ENCODE assay signal across 1 cellular context in the genomic region with DNA sequence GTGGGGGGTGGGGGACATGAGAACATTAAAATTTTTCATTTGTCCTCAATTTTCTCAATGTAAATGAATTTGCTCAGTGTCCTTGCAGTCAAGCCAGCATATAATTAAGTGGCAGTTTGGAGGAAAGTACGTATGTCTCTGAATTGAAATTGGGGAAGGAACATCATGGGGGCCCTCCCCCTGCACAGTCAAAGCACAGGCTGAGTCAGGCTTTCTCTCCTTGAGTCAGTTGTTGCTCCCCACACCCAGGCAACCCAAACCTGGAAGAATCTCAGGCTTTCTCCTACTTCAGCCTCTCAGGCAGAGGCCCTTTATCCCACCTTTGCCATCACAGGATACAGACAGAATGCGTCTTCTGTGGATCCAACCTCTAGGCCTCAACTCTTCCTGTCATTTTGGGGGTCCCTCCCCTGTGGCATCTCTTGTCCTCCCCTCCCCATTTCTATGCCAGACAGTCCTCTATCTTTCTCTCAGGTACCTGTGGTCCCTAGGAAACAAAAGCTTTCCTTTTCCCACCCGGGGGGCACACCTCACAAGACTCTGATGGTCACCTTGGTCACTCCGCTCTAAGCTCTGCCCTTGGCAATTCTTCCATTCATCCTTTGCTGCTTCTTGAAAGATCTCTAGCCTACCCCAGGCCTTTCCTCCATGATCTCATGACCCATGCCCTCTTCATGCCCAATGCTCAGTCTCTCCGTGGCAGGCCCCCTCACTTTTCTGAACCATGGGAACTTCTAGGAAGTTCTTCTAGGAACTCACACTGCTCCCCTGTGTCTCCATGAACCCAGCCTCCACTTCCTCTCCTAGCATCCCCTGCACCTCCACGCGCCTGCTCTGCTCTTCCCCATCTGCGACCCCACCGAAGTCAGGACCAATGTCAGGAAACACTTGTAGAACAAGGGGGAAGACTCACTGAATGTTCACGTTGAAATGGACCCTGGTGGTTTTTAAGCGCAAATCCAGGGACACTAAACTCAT.
TF ChIP-seq lines count a peak whose summit lies in the region.

No MANE protein-coding gene starts in this region.

TF ChIP-seq in GM12878, 131 proteins besides CTCF, POLR2A, EP300 and RAD21 (continued from another document):
- TF ChIP-seq, protein P1, sequence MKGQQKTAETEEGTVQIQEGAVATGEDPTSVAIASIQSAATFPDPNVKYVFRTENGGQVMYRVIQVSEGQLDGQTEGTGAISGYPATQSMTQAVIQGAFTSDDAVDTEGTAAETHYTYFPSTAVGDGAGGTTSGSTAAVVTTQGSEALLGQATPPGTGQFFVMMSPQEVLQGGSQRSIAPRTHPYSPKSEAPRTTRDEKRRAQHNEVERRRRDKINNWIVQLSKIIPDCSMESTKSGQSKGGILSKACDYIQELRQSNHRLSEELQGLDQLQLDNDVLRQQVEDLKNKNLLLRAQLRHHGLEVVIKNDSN (IDR thresholded peaks at IDR 0.05; ENCODE audit: borderline replicate concordance, extremely low read length, insufficient read depth, low read depth, low read length), result no peak
- TF ChIP-seq NFXL1 (IDR thresholded peaks at IDR 0.05; ENCODE audit: borderline replicate concordance) (no peak), MTA2 (IDR thresholded peaks at IDR 0.05; ENCODE audit: low read depth) (peak; percentile 24; the same call in 1 of the 2 replicates), SUPT20H (IDR thresholded peaks at IDR 0.05; ENCODE audit: borderline replicate concordance, control insufficient read depth, low read depth, low read length) (no peak), EZH2 (IDR thresholded peaks at IDR 0.05; ENCODE audit: borderline replicate concordance, control insufficient read depth, low read depth, low read length) (no peak), PML (IDR thresholded peaks at IDR 0.05; ENCODE audit: low read length) (no peak), EED (IDR thresholded peaks at IDR 0.05; ENCODE audit: low read depth) (peak; percentile 79), POLR2AphosphoS2 (IDR thresholded peaks at IDR 0.05; ENCODE audit: low read depth, low read length) (no peak), ZNF622 (IDR thresholded peaks at IDR 0.05) (no peak), RB1 (IDR thresholded peaks at IDR 0.05; ENCODE audit: borderline replicate concordance) (no peak), SMAD1 (IDR thresholded peaks at IDR 0.05; ENCODE audit: low read depth, partially characterized antibody) (no peak)
- TF ChIP-seq, protein P2, sequence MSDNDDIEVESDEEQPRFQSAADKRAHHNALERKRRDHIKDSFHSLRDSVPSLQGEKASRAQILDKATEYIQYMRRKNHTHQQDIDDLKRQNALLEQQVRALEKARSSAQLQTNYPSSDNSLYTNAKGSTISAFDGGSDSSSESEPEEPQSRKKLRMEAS (IDR thresholded peaks at IDR 0.05; ENCODE audit: low read depth, low read length), result no peak
TF ChIP-seq in GM12878: peak in this region for 11.
